In the genomic region with DNA sequence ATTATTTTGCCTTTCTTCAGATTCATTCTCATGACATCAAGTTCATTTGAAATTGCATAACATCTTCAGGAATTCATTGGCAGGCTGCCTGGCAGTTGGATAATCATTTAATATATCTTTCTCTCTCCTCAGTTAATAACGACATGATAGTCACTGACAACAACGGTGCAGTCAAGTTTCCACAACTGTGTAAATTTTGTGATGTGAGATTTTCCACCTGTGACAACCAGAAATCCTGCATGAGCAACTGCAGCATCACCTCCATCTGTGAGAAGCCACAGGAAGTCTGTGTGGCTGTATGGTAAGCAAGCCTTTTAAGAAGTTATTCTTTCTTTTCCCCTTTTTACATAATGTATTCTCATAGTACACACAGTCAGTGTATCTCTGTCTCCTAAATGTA, we compare ENCODE assay signal across 9 cellular contexts. TPM values are rescaled to one million over a fixed set of nuclear protein-coding genes. Genes with fewer than 3 reads are reported as not detected.
DNase-seq lines count a peak whose midpoint lies in the region; ATAC-seq and TF ChIP-seq lines count a peak whose summit lies in the region.
"Had no signal": no experiment of that assay in that cellular context is flagged by ENCODE, and none has a peak within 500 bp of the region (broad histone marks: within the 10 kb centered on the region; RNA-seq: fewer than 3 reads in every experiment).

No MANE protein-coding gene starts in this region.

- H3K4me1 Mint-ChIP-seq in progenitor cell of endocrine pancreas (ENCODE audit: low read depth) = peaks cover 11% of the 10 kb centered on the region
- H3K4me1 Mint-ChIP-seq in neural progenitor cell = peaks cover 7% of the 10 kb centered on the region

- peaks cover 71% of the 10 kb centered on the region for H3K4me1 ChIP-seq in effector memory CD4-positive, alpha-beta T cell (ENCODE audit: control insufficient read depth, insufficient read depth, low read length, poor library complexity, severe bottlenecking)
- peaks cover 10% of the 10 kb centered on the region for H3K4me1 ChIP-seq in neural progenitor cell

- H3K27me3 Mint-ChIP-seq in progenitor cell of endocrine pancreas = no peaks in the 10 kb centered on the region
- H3K27me3 Mint-ChIP-seq in neural progenitor cell (ENCODE audit: insufficient read depth, low read depth) = peaks cover 2% of the 10 kb centered on the region

- H3K9me3 Mint-ChIP-seq in progenitor cell of endocrine pancreas (ENCODE audit: low read depth) (no peaks in the 10 kb centered on the region), neural progenitor cell (no peaks in the 10 kb centered on the region)

- H3K27ac Mint-ChIP-seq in progenitor cell of endocrine pancreas (peak overlapping the region; percentile 51), neural progenitor cell (no peak overlapping the region)

- peak; percentile 20 to 48 for DNase-seq in activated CD8-positive, alpha-beta memory T cell treated with anti-CD3 and anti-CD28 coated beads for 1 hour (ENCODE audit: extremely low read depth in 1 of 2, low read depth in 1 of 2)
- no peak for DNase-seq in activated CD8-positive, alpha-beta memory T cell treated with anti-CD3 and anti-CD28 coated beads for 24 hours
- DNase-seq in T-helper 1 cell (peak in 3 of 5 donors; percentile 50 to 78 (median 50)), progenitor cell of endocrine pancreas (ENCODE audit: low spot score, unreplicated experiment) (no peak), superior temporal gyrus (ENCODE audit: extremely low spot score) (no peak), neural progenitor cell (ENCODE audit: low spot score) (no peak)
- peak in 2 of 3 donors; percentile 30 to 50 for DNase-seq in effector memory CD4-positive, alpha-beta T cell

- no peaks in the 10 kb centered on the region for H3K9me3 ChIP-seq in effector memory CD4-positive, alpha-beta T cell (ENCODE audit: control insufficient read depth, low read length)
- no peaks in the 10 kb centered on the region for H3K9me3 ChIP-seq in neural progenitor cell (ENCODE audit: low read depth)

- H3K4me2 ChIP-seq in neural progenitor cell = no peak overlapping the region

- H4K20me1 ChIP-seq in neural progenitor cell (ENCODE audit: low read depth) = no peaks in the 10 kb centered on the region

- H3K36me3 Mint-ChIP-seq in progenitor cell of endocrine pancreas (ENCODE audit: insufficient read depth) (peaks cover 26% of the 10 kb centered on the region), neural progenitor cell (peaks cover 32% of the 10 kb centered on the region)

- H3K4me3 Mint-ChIP-seq in progenitor cell of endocrine pancreas (ENCODE audit: low read depth) (no peak overlapping the region), neural progenitor cell (no peak overlapping the region)

- H2AFZ ChIP-seq in neural progenitor cell (replicated peaks) = no peak overlapping the region

- peaks cover under 1% of the 10 kb centered on the region for H3K79me2 ChIP-seq in neural progenitor cell (ENCODE audit: low read depth)

- H3K27me3 ChIP-seq in effector memory CD4-positive, alpha-beta T cell (replicated peaks; ENCODE audit: control insufficient read depth, insufficient read depth, low read length, poor library complexity, severe bottlenecking) = no peaks in the 10 kb centered on the region
- no peaks in the 10 kb centered on the region for H3K27me3 ChIP-seq in neural progenitor cell

- H3K27ac ChIP-seq in effector memory CD4-positive, alpha-beta T cell (ENCODE audit: insufficient read depth, low read length, poor library complexity, severe bottlenecking) = peak overlapping the region; percentile 72
- no peak overlapping the region for H3K27ac ChIP-seq in neural progenitor cell
- H3K27ac ChIP-seq: C4-2B had no signal

- no peak overlapping the region for H3K9ac ChIP-seq in neural progenitor cell

- no peaks in the 10 kb centered on the region for H3F3A ChIP-seq in neural progenitor cell (ENCODE audit: low read depth)

- H3K36me3 ChIP-seq in effector memory CD4-positive, alpha-beta T cell (ENCODE audit: control insufficient read depth, insufficient read depth, low read length) = peaks cover 24% of the 10 kb centered on the region
- H3K36me3 ChIP-seq in neural progenitor cell = no peaks in the 10 kb centered on the region

- TF ChIP-seq CTCF in progenitor cell of endocrine pancreas (IDR thresholded peaks at IDR 0.05; ENCODE audit: unreplicated experiment) (no peak), neural progenitor cell (IDR thresholded peaks at IDR 0.05) (no peak)

- ATAC-seq in HG03066 (IDR thresholded peaks at IDR 0.05; ENCODE audit: low read depth, unreplicated experiment) = peak; percentile 57

- no peak overlapping the region for H3K4me3 ChIP-seq in effector memory CD4-positive, alpha-beta T cell (ENCODE audit: insufficient read depth, low read depth, low read length, poor library complexity, severe bottlenecking)
- no peak overlapping the region for H3K4me3 ChIP-seq in neural progenitor cell

RNA-seq across cellular contexts. Expression of gene TGFBR2, which starts 38.2 kb away (rescaled TPM):
- total RNA-seq in progenitor cell of endocrine pancreas (21.1 and 21.2 TPM in 2 replicates), neural progenitor cell (ENCODE audit: low replicate concordance) (5.8 and 7.3 TPM in 2 replicates)

Comparison
In these comparisons a context has a peak if more than half of its experiments do, and no peak if none do; other contexts are left out.
1. DNase-seq: peak in activated CD8-positive, alpha-beta memory T cell treated with anti-CD3 and anti-CD28 coated beads for 1 hour (2 of 2), T-helper 1 cell (3 of 5) and effector memory CD4-positive, alpha-beta T cell (2 of 3); none in activated CD8-positive, alpha-beta memory T cell treated with anti-CD3 and anti-CD28 coated beads for 24 hours (single experiment), progenitor cell of endocrine pancreas (single experiment), superior temporal gyrus (single experiment) and neural progenitor cell (single experiment).